In the genomic region with DNA sequence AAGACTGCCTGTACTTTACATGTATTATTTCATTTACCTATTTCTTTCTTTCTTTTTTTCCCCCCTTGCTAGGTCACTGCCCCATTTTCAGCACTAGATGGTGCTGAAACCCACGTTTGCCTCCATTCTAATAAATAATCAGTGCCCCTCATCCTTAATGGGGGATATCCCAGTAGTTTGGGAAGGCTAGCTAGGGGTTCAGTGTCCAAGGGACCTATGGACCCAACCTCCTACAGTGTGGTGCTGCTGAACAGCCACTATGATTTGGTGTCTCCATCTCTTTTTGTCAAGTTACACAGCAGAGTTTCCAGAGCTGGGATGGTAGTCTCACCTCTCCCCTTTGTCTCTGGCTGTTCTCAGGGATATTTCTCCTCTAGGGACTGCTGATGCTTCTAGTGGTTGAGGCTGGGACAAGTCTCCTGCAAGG, we compare ENCODE assay signal across 8 cellular contexts. TPM values are rescaled to one million over a fixed set of nuclear protein-coding genes. Genes with fewer than 3 reads are reported as not detected.
A peak's percentile ranks its signal among the peaks of the same experiment; 100 is the strongest.
DNase-seq lines count a peak whose midpoint lies in the region; ATAC-seq and TF ChIP-seq lines count a peak whose summit lies in the region.

No MANE protein-coding gene starts in this region.

- H3K27me3 Mint-ChIP-seq in activated naive CD8-positive, alpha-beta T cell treated with anti-CD3 and anti-CD28 coated beads for 36 hours: peaks cover 38% of the 10 kb centered on the region

- H3K27ac ChIP-seq in A673 (ENCODE audit: low read depth, low read length, poor library complexity, severe bottlenecking) (no peak overlapping the region), OCI-LY3 (ENCODE audit: low read length) (no peak overlapping the region), tibial artery (no peak overlapping the region)

- CTCF ChIA-PET in A673 (lab: Charles Lee): interaction anchor here (2.7 kb wide), 1 partner anchor 51 kb away, joined by 12 read pairs; no protein-coding TSS in a partner anchor

- no peak overlapping the region for H3K9ac ChIP-seq in OCI-LY3 (ENCODE audit: low read length)

- H3K9me3 Mint-ChIP-seq in activated naive CD8-positive, alpha-beta T cell treated with anti-CD3 and anti-CD28 coated beads for 36 hours: no peaks in the 10 kb centered on the region

- peak; percentile 50 for DNase-seq in A673 (ENCODE audit: low spot score)
- DNase-seq in GM06990 (ENCODE audit: extremely low read depth, insufficient read length): no peak
- DNase-seq in fibroblast of peridontal ligament (ENCODE audit: extremely low read depth): peak; percentile 36
- DNase-seq in tibial artery: no peak
- DNase-seq in activated naive CD8-positive, alpha-beta T cell treated with anti-CD3 and anti-CD28 coated beads for 36 hours: no peak

- H3K27me3 ChIP-seq in A673 (replicated peaks; ENCODE audit: insufficient read depth, low read depth, low read length, poor library complexity) (no peaks in the 10 kb centered on the region), GM06990 (replicated peaks; ENCODE audit: control insufficient read depth, insufficient read depth, low read length) (no peaks in the 10 kb centered on the region), OCI-LY3 (ENCODE audit: low read depth, low read length) (peaks cover 39% of the 10 kb centered on the region), tibial artery (no peaks in the 10 kb centered on the region)

- H3K36me3 Mint-ChIP-seq in activated naive CD8-positive, alpha-beta T cell treated with anti-CD3 and anti-CD28 coated beads for 36 hours: no peaks in the 10 kb centered on the region

- H2AFZ ChIP-seq in OCI-LY3 (ENCODE audit: low read depth, low read length): no peak overlapping the region

- BruUV-seq in A673 (replicated peaks; lab: Mats Ljungman, UMichigan): no TSS peak

- intact Hi-C loops in A673 (cut with micrococcal nuclease; ENCODE audit: unreplicated experiment): loop anchor here (1.0 kb wide), 1 partner anchor 52 kb away; no protein-coding TSS in a partner anchor
- intact Hi-C loops in tibial artery (cut with DNase I; ENCODE audit: low total_unique reads): loop anchor here (5.0 kb wide), 1 partner anchor 55 kb away; no protein-coding TSS in a partner anchor

- no peak overlapping the region for H3K4me3 Mint-ChIP-seq in activated naive CD8-positive, alpha-beta T cell treated with anti-CD3 and anti-CD28 coated beads for 36 hours

- no peaks in the 10 kb centered on the region for H3K79me2 ChIP-seq in OCI-LY3 (ENCODE audit: low read length)

- TF ChIP-seq CTCF in A673 (conservative IDR thresholded peaks at IDR 0.05; ENCODE audit: low read depth, low read length) (peak; percentile 80), GM06990 (IDR thresholded peaks at IDR 0.05; ENCODE audit: insufficient read depth, low read length, poor library complexity, severe bottlenecking) (peak; percentile 75), OCI-LY3 (IDR thresholded peaks at IDR 0.05; ENCODE audit: low read depth, low read length) (peak; percentile 84), tibial artery (IDR thresholded peaks at IDR 0.05) (peak; percentile 47 to 56)

- H3K4me1 ChIP-seq in A673 (ENCODE audit: insufficient read depth, low read length, poor library complexity, severe bottlenecking) (no peaks in the 10 kb centered on the region), OCI-LY3 (ENCODE audit: low read length) (no peaks in the 10 kb centered on the region), tibial artery (peaks cover 0 to 5% (median 0%) of the 10 kb centered on the region in 4 donors)

- H3K9me3 ChIP-seq in A673 (ENCODE audit: low read depth, low read length, poor library complexity, severe bottlenecking) (no peaks in the 10 kb centered on the region), OCI-LY3 (ENCODE audit: insufficient read depth, low read length) (no peaks in the 10 kb centered on the region), tibial artery (no peaks in the 10 kb centered on the region)

- POLR2A ChIA-PET in A673 (lab: Charles Lee; ENCODE audit: low non-redundant PET): no interaction called here

- no peak overlapping the region for H3K27ac Mint-ChIP-seq in activated naive CD8-positive, alpha-beta T cell treated with anti-CD3 and anti-CD28 coated beads for 36 hours

- ATAC-seq in HG02840 (IDR thresholded peaks at IDR 0.05; ENCODE audit: low FRiP score, unreplicated experiment) (no peak), HG03039 (IDR thresholded peaks at IDR 0.05; ENCODE audit: unreplicated experiment) (no peak)

- no peaks in the 10 kb centered on the region for H4K20me1 ChIP-seq in OCI-LY3 (ENCODE audit: insufficient read depth, low read length)

- H3K4me3 ChIP-seq in A673 (ENCODE audit: low read depth, low read length, poor library complexity, severe bottlenecking) (no peak overlapping the region), GM06990 (replicated peaks; ENCODE audit: low read depth, low read length) (no peak overlapping the region), OCI-LY3 (ENCODE audit: low read length) (no peak overlapping the region), tibial artery (no peak overlapping the region)

- H3K36me3 ChIP-seq in A673 (ENCODE audit: insufficient read depth, low read length, poor library complexity, severe bottlenecking) (no peaks in the 10 kb centered on the region), GM06990 (ENCODE audit: control insufficient read depth, insufficient read depth, low read length) (no peaks in the 10 kb centered on the region), OCI-LY3 (replicated peaks; ENCODE audit: low read depth, low read length) (no peaks in the 10 kb centered on the region), tibial artery (no peaks in the 10 kb centered on the region)

- H3K4me2 ChIP-seq in OCI-LY3 (ENCODE audit: low read length): no peak overlapping the region

- peaks cover under 1% of the 10 kb centered on the region for H3K4me1 Mint-ChIP-seq in activated naive CD8-positive, alpha-beta T cell treated with anti-CD3 and anti-CD28 coated beads for 36 hours

RNA-seq across cellular contexts. Expression of gene HCFC2, which starts 6.5 kb away (rescaled TPM):
- total RNA-seq in A673 (2021): 8.0 and 8.5 TPM in 2 replicates
- total RNA-seq in activated naive CD8-positive, alpha-beta T cell treated with anti-CD3 and anti-CD28 coated beads for 36 hours: 1 to 10 TPM; 7.6 to 8.0 TPM

RNA-seq across cellular contexts. Expression of gene GLT8D2, which starts 7.8 kb away (rescaled TPM):
- 0.61 TPM in 1 of 2 replicates, not detected in the other for total RNA-seq in A673 (2021)
- total RNA-seq in activated naive CD8-positive, alpha-beta T cell treated with anti-CD3 and anti-CD28 coated beads for 36 hours: under 1 TPM in 1 of 2 experiments, not detected in 1; 0.43 TPM

Comparison
In these comparisons a context has a peak if more than half of its experiments do, and no peak if none do; other contexts are left out.
1. DNase-seq: peak in A673 (single experiment) and fibroblast of peridontal ligament (single experiment); none in GM06990 (single experiment), tibial artery (0 of 2) and activated naive CD8-positive, alpha-beta T cell treated with anti-CD3 and anti-CD28 coated beads for 36 hours (single experiment).
2. Peak in every context shown above with its lines, with median percentiles within 50 percentile points of each other: CTCF ChIP-seq.